8 cellular contexts compared by ENCODE assay signal in genomic region chr10:6204063-6204340, GRCh38. TPM values are rescaled to one million over a fixed set of nuclear protein-coding genes. Genes with fewer than 3 reads are reported as not detected.
A peak's percentile ranks its signal among the peaks of the same experiment; 100 is the strongest.
DNase-seq lines count a peak whose midpoint lies in the region; ATAC-seq, FAIRE-seq and TF ChIP-seq lines count a peak whose summit lies in the region.

No MANE protein-coding gene starts in this region.

- H3K9me3 ChIP-seq in GM12878 (replicated peaks; ENCODE audit: control insufficient read depth, insufficient read depth, low read length) = no peaks in the 10 kb centered on the region

- no peak overlapping the region for H3K27ac ChIP-seq in GM12878 (ENCODE audit: control insufficient read depth, insufficient read depth)

- WGBS in GM12878 (ENCODE audit: insufficient coverage, insufficient replicate concordance, low lambda C conversion rate, missing lambda C conversion rate) = 4% methylated on average over 13 of the region's 28 CpGs

- TF ChIP-seq POLR2A in GM12878 (IDR thresholded peaks at IDR 0.05; ENCODE audit: low read depth, low read length) = no peak

- no peak overlapping the region for H2AFZ ChIP-seq in GM12878 (ENCODE audit: control insufficient read depth, low read depth, low read length)

- peak overlapping the region; percentile 28; the same call in 1 of the 2 replicates for H3K9ac ChIP-seq in GM12878 (ENCODE audit: control insufficient read depth, insufficient read depth, low read length)

- H4K20me1 ChIP-seq in GM12878 (ENCODE audit: control insufficient read depth, insufficient read depth) = peaks cover 10% of the 10 kb centered on the region; the same call in 1 of the 2 replicates

- in situ Hi-C loops in GM12878 (cut with MboI) = loop anchor here (5.0 kb wide), 1 partner anchor 198 kb away; no protein-coding TSS in a partner anchor

- H3K79me2 ChIP-seq in GM12878 (ENCODE audit: control insufficient read depth, insufficient read depth, low read length) = peaks cover 2% of the 10 kb centered on the region

- H3K4me2 ChIP-seq in GM12878 (ENCODE audit: control insufficient read depth, insufficient read depth) = peak overlapping the region; percentile 69

- CTCF ChIA-PET in GM12878 (lab: Yijun Ruan, JAX) = interaction anchor here (0.8 to 2.8 kb wide), 7 partner anchors 52 to 202 kb away, joined by 3 to 27 read pairs (median 6); no protein-coding TSS in a partner anchor

- no peak for TF ChIP-seq RAD21 in GM12878 (IDR thresholded peaks at IDR 0.05; ENCODE audit: insufficient read depth, low read depth, low read length)

- H3K36me3 Mint-ChIP-seq in immature natural killer cell = no peaks in the 10 kb centered on the region

- no peaks in the 10 kb centered on the region for H3K27me3 ChIP-seq in GM12878 (replicated peaks in 1 of 2; ENCODE audit: control insufficient read depth in 2 of 2, insufficient read depth in 2 of 2, low read length in 1 of 2)

- H3K36me3 ChIP-seq in GM12878 (ENCODE audit: control insufficient read depth in 2 of 2, insufficient read depth in 2 of 2, low read length in 1 of 2) = no peaks in the 10 kb centered on the region

- peaks cover 24 to 33% of the 10 kb centered on the region in 2 donors for H3K4me1 Mint-ChIP-seq in immature natural killer cell

- TF ChIP-seq CTCF in GM12878 (IDR thresholded peaks at IDR 0.05 in 2 of 3, conservative IDR thresholded peaks at IDR 0.05 in 1 of 3; ENCODE audit: control insufficient read depth in 2 of 3, extremely low read depth in 1 of 3, insufficient read depth in 1 of 3, low read depth in 3 of 3, low read length in 3 of 3) = no peak

- ATAC-seq in GM12878 = peak; percentile 29

- H3K4me3 ChIP-seq in GM12878 = peak overlapping the region; percentile 95

- no TSS peak for BruUV-seq in GM12878 (replicated peaks; lab: Mats Ljungman, UMichigan)

- POLR2A ChIA-PET in GM12878 (lab: Charles Lee) = interaction anchor here (2.3 kb wide), 1 partner anchor 197 kb away, joined by 7 read pairs; no protein-coding TSS in a partner anchor

- DNase-seq in ELF-1 (ENCODE audit: low read depth, low spot score) = peak; percentile 47
- peak in 3 of 5 donors; percentile 32 to 43 (median 40) for DNase-seq in T-helper 1 cell
- no peak for DNase-seq in GM12878 (ENCODE audit: low read depth, low spot score)
- peak in 2 of 3 donors; percentile 7 to 19 for DNase-seq in immature natural killer cell
- peak; percentile 72 to 75 for DNase-seq in stimulated activated CD4-positive, alpha-beta T cell treated with anti-CD3 and anti-CD28 coated beads, Interleukin-2, amount 100 ng/mL, for 24 hours
- no peak for DNase-seq in SHP77 treated with DMSO at 0.1 percent for 48 hours (lab: John Stamatoyannopoulos, UW)
- DNase-seq in NCI-H128 (lab: John Stamatoyannopoulos, UW; ENCODE audit: unreplicated experiment) = no peak
- no peak for DNase-seq in NCI-H1436 treated with DMSO at 0.1 percent for 48 hours (lab: John Stamatoyannopoulos, UW)

- FAIRE-seq in GM12878 (lab: Jason Lieb, UNC) = no peak

- TF ChIP-seq EP300 in GM12878 (IDR thresholded peaks at IDR 0.05; ENCODE audit: borderline replicate concordance in 1 of 2, control insufficient read depth in 1 of 2, low read depth in 2 of 2, low read length in 2 of 2) = no peak

- no peak overlapping the region for H3K27ac Mint-ChIP-seq in immature natural killer cell

- peaks cover 6 to 9% (median 8%) of the 10 kb centered on the region in 3 donors for H3K27me3 Mint-ChIP-seq in immature natural killer cell (ENCODE audit: low read depth in 3 of 3)

- H3K4me1 ChIP-seq in GM12878 (ENCODE audit: control insufficient read depth, insufficient read depth, low read length) = peaks cover 10% of the 10 kb centered on the region

- RAD21 ChIA-PET in GM12878 (lab: Charles Lee; ENCODE audit: unreplicated experiment) = interaction anchor here (1.2 to 5.1 kb wide), 7 partner anchors 71 to 206 kb away, joined by 3 to 35 read pairs (median 7); no protein-coding TSS in a partner anchor

- peak overlapping the region in 4 of 5 donors; percentile 64 to 96 (median 90) for H3K4me3 Mint-ChIP-seq in immature natural killer cell

- intact Hi-C loops in GM12878 (cut with micrococcal nuclease; ENCODE audit: unreplicated experiment) = loop anchor here (5.0 kb wide), 2 partner anchors 93 to 112 kb away; no protein-coding TSS in a partner anchor

- SMC1A ChIA-PET in GM12878 (lab: Charles Lee; ENCODE audit: uncharacterized antibody, unreplicated experiment) = interaction anchor here (0.9 to 3.9 kb wide), 7 partner anchors 66 to 198 kb away, joined by 3 to 22 read pairs (median 3); no protein-coding TSS in a partner anchor

- H3K9me3 Mint-ChIP-seq in immature natural killer cell = no peaks in the 10 kb centered on the region

TF ChIP-seq in GM12878, 131 proteins besides CTCF, POLR2A, EP300 and RAD21:
- 0 out of 2 replicates have a peak, but pooled peaks have one; percentile 0 for TF ChIP-seq MLLT1 (IDR thresholded peaks at IDR 0.05)
- TF ChIP-seq EGR1 (IDR thresholded peaks at IDR 0.05; ENCODE audit: borderline replicate concordance in 1 of 2, low read depth in 2 of 2, low read length in 2 of 2) = 0 out of 3 replicates have a peak, but pooled peaks of 1 of the 2 experiments have one; percentile 45
- no peak for TF ChIP-seq PAX8 (IDR thresholded peaks at IDR 0.05)
- peak; percentile 99 for TF ChIP-seq HDAC6 (IDR thresholded peaks at IDR 0.05; ENCODE audit: unreplicated experiment)
TF ChIP-seq in GM12878: peak in this region for 3.

RNA-seq across cellular contexts. Expression of gene PFKFB3, which starts 1.3 kb away (rescaled TPM):
- 217 and 258 TPM in 2 replicates for total RNA-seq in GM12878 (2013; cell fraction: nucleolus; rRNA removed)
- total RNA-seq in GM12878 (2014; rRNA removed) = 13.0 and 14.7 TPM in 2 replicates
- 7.9 and 8.1 TPM in 2 replicates for total RNA-seq in GM12878 (2014; rRNA removed; fragmentation: Illumina TruSeq; extraction: Trizol)
- 23.5 and 26.8 TPM in 2 replicates for total RNA-seq in GM12878 (2021)
- polyA plus RNA-seq in GM12878 (2011; ENCODE audit: low read depth) = 6.9 TPM
- 21.8 and 46.7 TPM in 2 replicates for polyA plus RNA-seq in GM12878 (2011; rRNA removed)
- 38.7 and 47.0 TPM in 2 replicates for polyA plus RNA-seq in GM12878 (2011; cell fraction: cytosol; rRNA removed)
- polyA plus RNA-seq in GM12878 (2011; cell fraction: nucleus; rRNA removed) = 115 and 127 TPM in 2 replicates
- 14.6 and 20.5 TPM in 2 replicates for polyA plus RNA-seq in GM12878 (2012)
- polyA plus RNA-seq in GM12878 (2014; fragmentation: Illumina TruSeq; extraction: Trizol) = 10.2 and 14.2 TPM in 2 replicates
- polyA plus RNA-seq in GM12878 (2014; fragmentation: Nextera tagmentation; extraction: Ambion mirVana) = 1 to 10 TPM; 1.6 to 2.6 TPM
- 13.3 and 14.6 TPM in 2 replicates for polyA plus RNA-seq in GM12878 (2014; rRNA removed)
- polyA plus RNA-seq in GM12878 (2016; fragmentation: Nextera tagmentation; extraction: Ambion mirVana) = 10 to 100 TPM; 18.8 to 19.4 TPM
- polyA minus RNA-seq in GM12878 (2011; rRNA and poly(A)+ RNA removed) = 48.5 and 62.2 TPM in 2 replicates
- polyA minus RNA-seq in GM12878 (2011; cell fraction: cytosol; rRNA and poly(A)+ RNA removed) = 12.2 and 18.8 TPM in 2 replicates
- polyA minus RNA-seq in GM12878 (2011; cell fraction: nucleus; rRNA and poly(A)+ RNA removed) = 57.4 and 65.9 TPM in 2 replicates
- polyA plus RNA-seq in immature natural killer cell = 1 to 10 TPM; 3.2 to 8.0 (median 3.9) TPM

Comparison
In these comparisons a context has a peak if more than half of its experiments do, and no peak if none do; other contexts are left out.
1. DNase-seq: peak in ELF-1 (single experiment), T-helper 1 cell (3 of 5), immature natural killer cell (2 of 3) and stimulated activated CD4-positive, alpha-beta T cell treated with anti-CD3 and anti-CD28 coated beads, Interleukin-2, amount 100 ng/mL, for 24 hours (2 of 2); none in GM12878 (single experiment), SHP77 treated with DMSO at 0.1 percent for 48 hours (single experiment), NCI-H128 (single experiment) and NCI-H1436 treated with DMSO at 0.1 percent for 48 hours (single experiment).